ENCODE assay signal across 22 cellular contexts in genomic region chr2:25688236-25688635, GRCh38.
"Had no signal": no experiment of that assay in that cellular context is flagged by ENCODE, and none has a peak within 500 bp of the region (broad histone marks: within the 10 kb centered on the region; RNA-seq: fewer than 3 reads in every experiment).

No MANE protein-coding gene starts in this region.

- H3K4me3 ChIP-seq: coronary artery, dorsolateral prefrontal cortex had no signal

- H3K27ac ChIP-seq: brain microvascular endothelial cell, coronary artery, dorsolateral prefrontal cortex, WERI-Rb-1 had no signal

- DNase-seq: activated B cell treated with CpG ODN at 0.5 μM for 24 hours; activated CD4-positive, alpha-beta T cell treated with anti-CD3 and anti-CD28 coated beads for 48 hours; activated CD4-positive, alpha-beta T cell treated with anti-CD3 and anti-CD28 coated beads, Interleukin-2, amount 50 U/mL, for 1 hour; activated CD4-positive, alpha-beta T cell treated with anti-CD3 and anti-CD28 coated beads, Interleukin-2, amount 50 U/mL, for 48 hours; activated CD8-positive, alpha-beta memory T cell treated with anti-CD3 and anti-CD28 coated beads for 24 hours; activated CD8-positive, alpha-beta T cell treated with anti-CD3 and anti-CD28 coated beads for 36 hours; activated effector memory CD4-positive, alpha-beta T cell treated with Interleukin-2 at 50 U/mL for 16 hours; activated gamma-delta T cell treated with Interleukin-2 at 50 U/mL for 16 hours; activated naive CD4-positive, alpha-beta T cell treated with anti-CD3 and anti-CD28 coated beads, Interleukin-2, amount 50 U/mL, for 16 hours; activated naive CD4-positive, alpha-beta T cell treated with Interleukin-2 at 50 U/mL for 16 hours; activated T-cell treated with anti-CD3 and anti-CD28 coated beads, Interleukin-2, amount 50 U/mL, for 4 hours; amniotic stem cell; anterior cingulate cortex; brain microvascular endothelial cell; effector memory CD4-positive, alpha-beta T cell; endodermal cell; foreskin fibroblast; head of caudate nucleus; T1000; WERI-Rb-1 had no signal

- H3K27me3 ChIP-seq: brain microvascular endothelial cell, dorsolateral prefrontal cortex had no signal

- H3K36me3 ChIP-seq: brain microvascular endothelial cell, WERI-Rb-1 had no signal
